ENCODE assay signal across 13 cellular contexts in genomic region chr6:168784426-168784825, GRCh38.
A peak's percentile ranks its signal among the peaks of the same experiment; 100 is the strongest.
DNase-seq lines count a peak whose midpoint lies in the region; TF ChIP-seq lines count a peak whose summit lies in the region.
"Had no signal": no experiment of that assay in that cellular context is flagged by ENCODE, and none has a peak within 500 bp of the region (broad histone marks: within the 10 kb centered on the region; RNA-seq: fewer than 3 reads in every experiment).

No MANE protein-coding gene starts in this region.

- H4K8ac ChIP-seq in H9 (replicated peaks; ENCODE audit: insufficient read length, low read depth, low read length), result no peak overlapping the region

- H2AK5ac ChIP-seq in H9 (ENCODE audit: insufficient read length, low read length), result no peak overlapping the region

- no peaks in the 10 kb centered on the region for H4K20me1 ChIP-seq in H9 (ENCODE audit: control insufficient read depth, insufficient read depth, insufficient read length)

- intact Hi-C loops in esophagus muscularis mucosa (cut with DNase I), result no loop called here
- intact Hi-C loops in testis (cut with DNase I; ENCODE audit: low total_unique reads), result no loop called here

- H3T11ph ChIP-seq in H9 (ENCODE audit: low read length), result no peak overlapping the region

- no peak for TF ChIP-seq EP300 in esophagus muscularis mucosa (IDR thresholded peaks at IDR 0.05)

- H3K4me2 ChIP-seq in H9 (ENCODE audit: insufficient read depth, insufficient read length, low read length), result no peak overlapping the region
- H3K4me2 ChIP-seq: GM23338 had no signal

- peaks cover 0 to 2% of the 10 kb centered on the region in 2 experiments; a peak in 3 of 5 replicates for H3K9me3 Mint-ChIP-seq in H9
- H3K9me3 Mint-ChIP-seq: GM23338 had no signal

- TF ChIP-seq POLR2A in esophagus muscularis mucosa (IDR thresholded peaks at IDR 0.05; ENCODE audit: low read depth) (no peak), testis (IDR thresholded peaks at IDR 0.05) (no peak)

- H3K27me3 Mint-ChIP-seq in H9 (ENCODE audit: low read depth), result no peaks in the 10 kb centered on the region; the same call in 1 of the 2 replicates

- no peak overlapping the region for H3K4ac ChIP-seq in H9 (ENCODE audit: low read depth, low read length)

- no peaks in the 10 kb centered on the region for H3K36me3 ChIP-seq in esophagus muscularis mucosa
- H3K36me3 ChIP-seq in testis (ENCODE audit: low read depth, missing control alignments), result no peaks in the 10 kb centered on the region

- H3K79me2 ChIP-seq in H9 (ENCODE audit: insufficient read depth, low read length), result no peaks in the 10 kb centered on the region; the same call in 1 of the 2 replicates

- no peak overlapping the region for H2BK12ac ChIP-seq in H9 (ENCODE audit: insufficient read length, low read depth, low read length)

- H3K4me3 ChIP-seq in esophagus muscularis mucosa (no peak overlapping the region), testis (no peak overlapping the region)
- H3K4me3 ChIP-seq: GM23338 had no signal

- no peak overlapping the region for H2AFZ ChIP-seq in H9 (ENCODE audit: low read length)
- H2AFZ ChIP-seq: GM23338 had no signal

- no CpG with 5 or more reads among the region's 14 CpGs for WGBS in H9 (ENCODE audit: extremely low coverage, insufficient read length, low lambda C conversion rate)
- WGBS in esophagus muscularis mucosa, result 81% methylated on average over 14 of the region's 14 CpGs
- 45 to 68% methylated on average over 5 to 14 of the region's 14 CpGs for WGBS in testis, 2 donors

- H3K27me3 ChIP-seq in H9 (ENCODE audit: insufficient read depth, low read length) (no peaks in the 10 kb centered on the region), esophagus muscularis mucosa (no peaks in the 10 kb centered on the region), testis (no peaks in the 10 kb centered on the region)

- no peak overlapping the region for H3K9ac ChIP-seq in H9 (ENCODE audit: extremely low read depth, insufficient read length, low read length)

- H3K23me2 ChIP-seq in H9 (ENCODE audit: insufficient read length, low read depth, low read length, poor library complexity, severe bottlenecking), result no peaks in the 10 kb centered on the region

- H3K9me3 ChIP-seq in H9 (ENCODE audit: control insufficient read depth, low read depth, low read length) (no peaks in the 10 kb centered on the region), esophagus muscularis mucosa (no peaks in the 10 kb centered on the region), testis (no peaks in the 10 kb centered on the region)

- DNase-seq in H9 (no peak), esophagus muscularis mucosa (ENCODE audit: extremely low spot score) (peak; percentile 79), testis (peak; percentile 50), NAMALWA (ENCODE audit: low spot score) (no peak), epidermal melanocyte (ENCODE audit: insufficient read length, low spot score) (no peak), ecto neural progenitor cell (ENCODE audit: low spot score) (no peak)
- DNase-seq: C1 segment of cervical spinal cord; Calu3; CD4-positive, alpha-beta memory T cell; COR-L47; DMS53; DMS79 treated with DMSO at 0.1 percent for 48 hours had no signal

- H2BK15ac ChIP-seq in H9 (ENCODE audit: low read depth, low read length), result no peak overlapping the region

- no peaks in the 10 kb centered on the region for H3K79me1 ChIP-seq in H9 (ENCODE audit: insufficient read depth, low read depth, low read length, poor library complexity, severe bottlenecking)

- peaks cover 7 to 14% of the 10 kb centered on the region in 2 experiments for H3K4me1 Mint-ChIP-seq in H9
- H3K4me1 Mint-ChIP-seq: CD4-positive, alpha-beta memory T cell had no signal

- H2BK120ac ChIP-seq in H9 (ENCODE audit: low read depth, low read length, poor library complexity, severe bottlenecking), result no peak overlapping the region

- H2BK20ac ChIP-seq in H9 (ENCODE audit: low read depth, low read length, poor library complexity, severe bottlenecking), result no peak overlapping the region

- H3K18ac ChIP-seq in H9 (ENCODE audit: insufficient read length, low read depth, low read length), result no peak overlapping the region

- H3K4me3 Mint-ChIP-seq in H9, result no peak overlapping the region
- H3K4me3 Mint-ChIP-seq: CD4-positive, alpha-beta memory T cell; GM23338 had no signal

- no peak overlapping the region for H3K27ac Mint-ChIP-seq in H9
- H3K27ac Mint-ChIP-seq: GM23338 had no signal

- H3K27ac ChIP-seq in H9 (ENCODE audit: insufficient read length, low read depth, low read length), result no peak overlapping the region
- H3K27ac ChIP-seq in esophagus muscularis mucosa (replicated peaks in 1 of 4), result no peak overlapping the region
- no peak overlapping the region for H3K27ac ChIP-seq in testis

- no peaks in the 10 kb centered on the region for H3K36me3 Mint-ChIP-seq in H9 (ENCODE audit: insufficient read depth in 1 of 3, low read depth in 3 of 3)
- H3K36me3 Mint-ChIP-seq: CD4-positive, alpha-beta memory T cell had no signal

- no peak for TF ChIP-seq CTCF in H9 (conservative IDR thresholded peaks at IDR 0.05)
- no peak for TF ChIP-seq CTCF in esophagus muscularis mucosa (IDR thresholded peaks at IDR 0.05)
- TF ChIP-seq CTCF in testis (IDR thresholded peaks at IDR 0.05), result no peak

- no peak overlapping the region for H4K91ac ChIP-seq in H9 (ENCODE audit: insufficient read length, low read depth, low read length)

- H3K23ac ChIP-seq in H9 (ENCODE audit: insufficient read length, low read depth, low read length), result no peak overlapping the region

- no peak overlapping the region for H2BK5ac ChIP-seq in H9 (ENCODE audit: insufficient read length, low read length)

- H4K5ac ChIP-seq in H9 (ENCODE audit: insufficient read length, low read depth, low read length), result no peak overlapping the region

- H3K4me1 ChIP-seq in H9 (ENCODE audit: insufficient read depth, low read length) (peaks cover 4% of the 10 kb centered on the region; the same call in 1 of the 2 replicates), esophagus muscularis mucosa (peaks cover 0 to 25% (median 11%) of the 10 kb centered on the region in 4 donors), testis (no peaks in the 10 kb centered on the region)

- H3K14ac ChIP-seq in H9 (ENCODE audit: insufficient read depth, low read length), result 0 out of 2 replicates have a peak overlapping the region, but pooled peaks have one; percentile 29

- H3K56ac ChIP-seq in H9 (ENCODE audit: insufficient read length, low read depth, low read length), result no peak overlapping the region

Comparison
In these comparisons a context has a peak if more than half of its experiments do, and no peak if none do; other contexts are left out.
1. DNase-seq: peak in esophagus muscularis mucosa (single experiment) and testis (single experiment); none in H9 (single experiment), NAMALWA (single experiment), epidermal melanocyte (single experiment) and ecto neural progenitor cell (single experiment).